Comparison of ENCODE assay signal across 2 cellular contexts in the genomic region with DNA sequence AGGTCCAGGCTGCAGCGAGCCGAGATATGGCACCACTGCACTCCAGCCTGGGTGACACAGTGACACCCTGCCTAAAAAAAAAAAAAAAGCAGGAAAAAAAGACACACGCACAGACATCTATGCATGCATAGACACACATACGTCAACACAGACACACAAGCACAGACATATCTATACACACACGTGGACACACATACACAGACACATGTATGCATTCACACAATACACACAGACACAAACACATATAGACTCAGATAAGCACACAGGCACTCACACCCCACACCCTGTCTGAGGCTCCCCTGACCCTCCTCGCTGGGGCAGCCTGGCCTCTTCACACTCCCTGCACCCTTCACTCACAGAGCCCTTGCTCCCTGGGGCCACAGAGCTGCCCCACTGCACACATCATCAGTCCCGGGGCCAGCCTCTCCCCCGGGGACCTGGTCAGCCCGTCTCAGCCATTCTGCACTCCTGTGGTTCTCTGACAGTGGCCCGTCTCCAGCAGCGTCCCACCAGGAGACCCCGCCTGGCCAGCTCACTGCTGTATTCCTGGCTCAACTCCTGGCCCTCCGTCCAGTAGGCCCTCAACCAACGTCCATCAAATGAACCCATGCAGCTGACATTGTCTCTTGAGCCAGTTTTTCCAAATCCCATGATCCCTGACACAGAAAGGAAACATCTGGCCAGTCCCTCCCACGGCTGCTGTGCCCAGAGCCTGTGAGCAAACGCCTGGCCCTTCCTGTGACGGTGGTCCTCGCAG.
TF ChIP-seq lines count a peak whose summit lies in the region.

No MANE protein-coding gene starts in this region.

TF ChIP-seq in IMR-90, 13 proteins besides CTCF, POLR2A, EP300 and RAD21:
- TF ChIP-seq BHLHE40 (IDR thresholded peaks at IDR 0.05; ENCODE audit: low read depth, low read length) (no peak), RCOR1 (IDR thresholded peaks at IDR 0.05; ENCODE audit: insufficient replicate concordance, low read length) (no peak), MXI1 (IDR thresholded peaks at IDR 0.05; ENCODE audit: borderline replicate concordance, low read depth, low read length) (no peak), NFE2L2 (IDR thresholded peaks at IDR 0.05; ENCODE audit: low read depth, low read length) (no peak), CEBPB (IDR thresholded peaks at IDR 0.05; ENCODE audit: low read depth, low read length) (no peak), CHD1 (IDR thresholded peaks at IDR 0.05; ENCODE audit: low read depth, low read length) (no peak), FOS (IDR thresholded peaks at IDR 0.05; ENCODE audit: low read depth, low read length) (no peak), MAZ (IDR thresholded peaks at IDR 0.05; ENCODE audit: borderline replicate concordance, low read depth, low read length) (no peak), MAFK (IDR thresholded peaks at IDR 0.05; ENCODE audit: low read depth, low read length) (no peak), RFX5 (IDR thresholded peaks at IDR 0.05; ENCODE audit: low read depth, low read length) (no peak), SMC3 (IDR thresholded peaks at IDR 0.05; ENCODE audit: low read depth, low read length) (no peak)
- TF ChIP-seq, protein P1, sequence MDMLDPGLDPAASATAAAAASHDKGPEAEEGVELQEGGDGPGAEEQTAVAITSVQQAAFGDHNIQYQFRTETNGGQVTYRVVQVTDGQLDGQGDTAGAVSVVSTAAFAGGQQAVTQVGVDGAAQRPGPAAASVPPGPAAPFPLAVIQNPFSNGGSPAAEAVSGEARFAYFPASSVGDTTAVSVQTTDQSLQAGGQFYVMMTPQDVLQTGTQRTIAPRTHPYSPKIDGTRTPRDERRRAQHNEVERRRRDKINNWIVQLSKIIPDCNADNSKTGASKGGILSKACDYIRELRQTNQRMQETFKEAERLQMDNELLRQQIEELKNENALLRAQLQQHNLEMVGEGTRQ (IDR thresholded peaks at IDR 0.05; ENCODE audit: low read depth, low read length), result no peak
- TF ChIP-seq, protein P2, sequence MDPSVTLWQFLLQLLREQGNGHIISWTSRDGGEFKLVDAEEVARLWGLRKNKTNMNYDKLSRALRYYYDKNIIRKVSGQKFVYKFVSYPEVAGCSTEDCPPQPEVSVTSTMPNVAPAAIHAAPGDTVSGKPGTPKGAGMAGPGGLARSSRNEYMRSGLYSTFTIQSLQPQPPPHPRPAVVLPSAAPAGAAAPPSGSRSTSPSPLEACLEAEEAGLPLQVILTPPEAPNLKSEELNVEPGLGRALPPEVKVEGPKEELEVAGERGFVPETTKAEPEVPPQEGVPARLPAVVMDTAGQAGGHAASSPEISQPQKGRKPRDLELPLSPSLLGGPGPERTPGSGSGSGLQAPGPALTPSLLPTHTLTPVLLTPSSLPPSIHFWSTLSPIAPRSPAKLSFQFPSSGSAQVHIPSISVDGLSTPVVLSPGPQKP (IDR thresholded peaks at IDR 0.05; ENCODE audit: borderline replicate concordance, low read depth, low read length), result no peak

TF ChIP-seq in HEK293T, 16 proteins besides CTCF, POLR2A, EP300 and RAD21:
- TF ChIP-seq NFRKB (IDR thresholded peaks at IDR 0.05) (no peak), ELF4 (IDR thresholded peaks at IDR 0.05) (no peak), FOXK2 (IDR thresholded peaks at IDR 0.05) (no peak), ZNF384 (IDR thresholded peaks at IDR 0.05) (no peak), FOXA1 (IDR thresholded peaks at IDR 0.05) (no peak), ARNT (IDR thresholded peaks at IDR 0.05) (no peak), HDGF (IDR thresholded peaks at IDR 0.05; ENCODE audit: borderline replicate concordance) (no peak)
TF ChIP-seq in HEK293T: peak in this region for 0.
